10 cellular contexts compared by ENCODE assay signal in the genomic region with DNA sequence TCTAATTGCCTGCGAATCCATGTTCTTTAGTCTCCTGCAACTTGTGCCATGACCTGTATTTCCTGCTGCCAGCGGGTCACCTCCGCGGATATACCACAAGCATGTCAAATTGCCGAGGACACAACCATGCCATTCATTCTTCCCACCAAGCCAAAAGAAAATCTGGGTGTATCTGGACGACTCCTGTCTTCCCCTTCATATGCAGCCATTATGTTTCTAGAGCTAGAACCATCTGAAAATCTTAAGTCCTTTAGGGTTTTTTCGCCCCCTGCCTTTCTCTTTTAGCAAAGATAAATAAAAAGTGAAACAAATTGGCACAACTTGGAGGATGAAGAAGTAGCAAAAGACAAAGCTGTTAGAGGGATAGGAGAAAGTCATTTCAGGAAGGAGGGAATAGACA.
DNase-seq lines count a peak whose midpoint lies in the region; ATAC-seq, FAIRE-seq and TF ChIP-seq lines count a peak whose summit lies in the region.
"Had no signal": no experiment of that assay in that cellular context is flagged by ENCODE, and none has a peak within 500 bp of the region (broad histone marks: within the 10 kb centered on the region; RNA-seq: fewer than 3 reads in every experiment).

No MANE protein-coding gene starts in this region.

- H3K4me2 ChIP-seq in K562 (ENCODE audit: insufficient read depth, low read length), result peak overlapping the region; percentile 60

- no TSS peak for BruUV-seq in K562 (replicated peaks; lab: Mats Ljungman, UMichigan)

- intact Hi-C loops in K562 (cut with micrococcal nuclease), result loop anchor here (5.0 to 10.0 kb wide), 3 partner anchors 142 to 457 kb away; no protein-coding TSS in a partner anchor

- H3K4me1 ChIP-seq in K562 (replicated peaks in 1 of 2; ENCODE audit: control insufficient read depth in 2 of 2, insufficient read depth in 2 of 2, low read length in 2 of 2), result peaks cover 19 to 25% of the 10 kb centered on the region in 2 experiments

- H3K79me2 ChIP-seq in K562 (ENCODE audit: control insufficient read depth, insufficient read depth, low read length), result peaks cover 83% of the 10 kb centered on the region

- no peak; a peak in 1 of 4 replicates for TF ChIP-seq RAD21 in K562 (CRISPR knock-in tag; conservative IDR thresholded peaks at IDR 0.05 in 1 of 2, IDR thresholded peaks at IDR 0.05 in 1 of 2)

- H3K27me3 ChIP-seq in MG63, result no peaks in the 10 kb centered on the region
- H3K27me3 ChIP-seq in K562 (ENCODE audit: control insufficient read depth in 2 of 2, insufficient read depth in 2 of 2, low read length in 2 of 2), result no peaks in the 10 kb centered on the region

- peak overlapping the region; percentile 79 to 84 for H3K27ac Mint-ChIP-seq in natural killer cell treated with Interleukin-12 subunit alpha and Interleukin-12 subunit beta and Interleukin-15 and Interleukin-18, amount 100 ng/mL, for 72 hours

- H3K27me3 Mint-ChIP-seq in natural killer cell treated with Interleukin-12 subunit alpha and Interleukin-12 subunit beta and Interleukin-15 and Interleukin-18, amount 100 ng/mL, for 72 hours, result no peaks in the 10 kb centered on the region

- TF ChIP-seq CTCF in K562 (IDR thresholded peaks at IDR 0.05 in 2 of 3, conservative IDR thresholded peaks at IDR 0.05 in 1 of 3; ENCODE audit: insufficient read depth in 2 of 3, low read depth in 1 of 3, low read length in 3 of 3), result 0 out of 6 replicates have a peak, but pooled peaks of 1 of the 3 experiments have one; percentile 10

- POLR2A ChIA-PET in K562 (lab: Yijun Ruan, JAX), result interaction anchor here (0.7 to 2.4 kb wide), 10 partner anchors 9 to 77 kb away, joined by 3 to 11 read pairs (median 3); no protein-coding TSS in a partner anchor

- no peak for ATAC-seq in K562
- ATAC-seq in natural killer cell treated with Interleukin-12 subunit alpha and Interleukin-12 subunit beta and Interleukin-15 and Interleukin-18, amount 100 ng/mL, for 72 hours, result no peak

- H3K27ac ChIP-seq in K562 (ENCODE audit: extremely low read depth, low read depth, low read length), result peak overlapping the region; percentile 30; the same call in 1 of the 3 replicates

- H3K4me3 ChIP-seq in MG63, result peak overlapping the region; percentile 16
- H3K4me3 ChIP-seq in K562, result no peak overlapping the region

- TF ChIP-seq EP300 in K562 (IDR thresholded peaks at IDR 0.05; ENCODE audit: low read length), result no peak

- H3K9me3 ChIP-seq in MG63 (no peaks in the 10 kb centered on the region), K562 (replicated peaks; ENCODE audit: control insufficient read depth, insufficient read depth, low read depth, low read length) (no peaks in the 10 kb centered on the region)

- H4K20me1 ChIP-seq in K562 (replicated peaks; ENCODE audit: control insufficient read depth, insufficient read depth, low read length), result peaks cover 4% of the 10 kb centered on the region; the same call in 1 of the 2 replicates

- no peak for TF ChIP-seq POLR2A in K562 (conservative IDR thresholded peaks at IDR 0.05)

- no peaks in the 10 kb centered on the region for H3K9me3 Mint-ChIP-seq in natural killer cell treated with Interleukin-12 subunit alpha and Interleukin-12 subunit beta and Interleukin-15 and Interleukin-18, amount 100 ng/mL, for 72 hours

- in situ Hi-C loops in K562 (cut with MboI), result no loop called here

- peaks cover 23 to 39% of the 10 kb centered on the region in 2 donors for H3K4me1 Mint-ChIP-seq in natural killer cell treated with Interleukin-12 subunit alpha and Interleukin-12 subunit beta and Interleukin-15 and Interleukin-18, amount 100 ng/mL, for 72 hours (ENCODE audit: low read depth in 2 of 2)

- no peaks in the 10 kb centered on the region for H3K36me3 Mint-ChIP-seq in natural killer cell treated with Interleukin-12 subunit alpha and Interleukin-12 subunit beta and Interleukin-15 and Interleukin-18, amount 100 ng/mL, for 72 hours

- peak; percentile 43 for DNase-seq in EH (ENCODE audit: low read depth)
- DNase-seq in MG63, result no peak
- peak in 1 of 4 experiments; percentile 28 for DNase-seq in K562 (ENCODE audit: extremely low read depth in 1 of 4, low spot score in 3 of 4)
- DNase-seq in natural killer cell treated with Interleukin-12 subunit alpha and Interleukin-12 subunit beta and Interleukin-15 and Interleukin-18, amount 100 ng/mL, for 72 hours (ENCODE audit: low spot score), result no peak
- no peak for DNase-seq in nucleus accumbens (lab: John Stamatoyannopoulos, UW)
- no peak for DNase-seq in OCI-M2 (lab: John Stamatoyannopoulos, UW; ENCODE audit: unreplicated experiment)
- no peak for DNase-seq in ureter (ENCODE audit: low spot score)
- DNase-seq in dedifferentiated amniotic fluid mesenchymal stem cell (ENCODE audit: extremely low spot score), result no peak

- peak overlapping the region; percentile 77 for H3K4me3 Mint-ChIP-seq in natural killer cell treated with Interleukin-12 subunit alpha and Interleukin-12 subunit beta and Interleukin-15 and Interleukin-18, amount 100 ng/mL, for 72 hours

- peaks cover 5% of the 10 kb centered on the region for H3K9me1 ChIP-seq in K562 (ENCODE audit: control insufficient read depth, insufficient read depth, low read length)

- FAIRE-seq in K562 (lab: Jason Lieb, UNC), result no peak
- FAIRE-seq: H1, urothelium cell line had no signal

- CTCF ChIA-PET in K562 (lab: Yijun Ruan, JAX; ENCODE audit: low intra/inter-chr PET ratio), result no interaction called here

- WGBS in K562 (ENCODE audit: insufficient coverage, low coverage, missing lambda C conversion rate), result 53% methylated on average over 7 of the region's 7 CpGs

- no peak overlapping the region for H2AFZ ChIP-seq in K562 (ENCODE audit: low read depth, low read length)

- H3K36me3 ChIP-seq in MG63 (no peaks in the 10 kb centered on the region), K562 (ENCODE audit: control insufficient read depth, insufficient read depth, low read length) (no peaks in the 10 kb centered on the region)

- H3K9ac ChIP-seq in K562 (ENCODE audit: insufficient read depth in 1 of 2, low read depth in 2 of 2, low read length in 2 of 2), result peak overlapping the region in 1 of 2 experiments; percentile 22; a peak in 1 of 4 replicates

TF ChIP-seq in K562, 482 proteins besides CTCF, POLR2A, EP300 and RAD21:
- no peak for TF ChIP-seq NCOA1 (IDR thresholded peaks at IDR 0.05; ENCODE audit: low read depth)
- TF ChIP-seq, protein P1, sequence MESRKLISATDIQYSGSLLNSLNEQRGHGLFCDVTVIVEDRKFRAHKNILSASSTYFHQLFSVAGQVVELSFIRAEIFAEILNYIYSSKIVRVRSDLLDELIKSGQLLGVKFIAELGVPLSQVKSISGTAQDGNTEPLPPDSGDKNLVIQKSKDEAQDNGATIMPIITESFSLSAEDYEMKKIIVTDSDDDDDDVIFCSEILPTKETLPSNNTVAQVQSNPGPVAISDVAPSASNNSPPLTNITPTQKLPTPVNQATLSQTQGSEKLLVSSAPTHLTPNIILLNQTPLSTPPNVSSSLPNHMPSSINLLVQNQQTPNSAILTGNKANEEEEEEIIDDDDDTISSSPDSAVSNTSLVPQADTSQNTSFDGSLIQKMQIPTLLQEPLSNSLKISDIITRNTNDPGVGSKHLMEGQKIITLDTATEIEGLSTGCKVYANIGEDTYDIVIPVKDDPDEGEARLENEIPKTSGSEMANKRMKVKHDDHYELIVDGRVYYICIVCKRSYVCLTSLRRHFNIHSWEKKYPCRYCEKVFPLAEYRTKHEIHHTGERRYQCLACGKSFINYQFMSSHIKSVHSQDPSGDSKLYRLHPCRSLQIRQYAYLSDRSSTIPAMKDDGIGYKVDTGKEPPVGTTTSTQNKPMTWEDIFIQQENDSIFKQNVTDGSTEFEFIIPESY (CRISPR knock-in tag; IDR thresholded peaks at IDR 0.05), result peak; percentile 30; the same call in 1 of the 2 replicates
- peak in 1 of 3 experiments; percentile 20 for TF ChIP-seq YY1 (IDR thresholded peaks at IDR 0.05; ENCODE audit: borderline replicate concordance in 1 of 3, control insufficient read depth in 1 of 3, extremely low read depth in 1 of 3, insufficient read depth in 3 of 3, insufficient read length in 1 of 3, insufficient replicate concordance in 2 of 3, low read depth in 1 of 3, low read length in 2 of 3)
- TF ChIP-seq JUND (IDR thresholded peaks at IDR 0.05; ENCODE audit: borderline replicate concordance, low read depth, low read length), result no peak
- TF ChIP-seq JUND (tag; IDR thresholded peaks at IDR 0.05; ENCODE audit: borderline replicate concordance, low read depth, low read length), result 0 out of 3 replicates have a peak, but pooled peaks have one; percentile 7
